ENCODE assay signal across 24 cellular contexts in genomic region chr16:2308089-2308962, GRCh38. TPM values are rescaled to one million over a fixed set of nuclear protein-coding genes. Genes with fewer than 3 reads are reported as not detected.
DNase-seq lines count a peak whose midpoint lies in the region; ATAC-seq and TF ChIP-seq lines count a peak whose summit lies in the region.
"Had no signal": no experiment of that assay in that cellular context is flagged by ENCODE, and none has a peak within 500 bp of the region (broad histone marks: within the 10 kb centered on the region; RNA-seq: fewer than 3 reads in every experiment).

No MANE protein-coding gene starts in this region.

- H3K4me3 ChIP-seq in coronary artery = no peak overlapping the region
- H3K4me3 ChIP-seq: A549 had no signal

- TF ChIP-seq CTCF in coronary artery (IDR thresholded peaks at IDR 0.05) = no peak

- ATAC-seq in sciatic nerve (peak; percentile 41), HG02678 (IDR thresholded peaks at IDR 0.05; ENCODE audit: unreplicated experiment) (no peak)
- ATAC-seq: A549; CD8-positive, alpha-beta T cell; Panc1 had no signal

- intact Hi-C loops in sciatic nerve (cut with DNase I) = no loop called here

- DNase-seq in NCI-H187 (lab: John Stamatoyannopoulos, UW) (peak; percentile 10 to 65), left kidney (ENCODE audit: low read depth, low spot score) (peak; percentile 10), sciatic nerve (ENCODE audit: low spot score) (no peak), AG08395 (ENCODE audit: low spot score) (no peak), COLO668 (lab: John Stamatoyannopoulos, UW; ENCODE audit: unreplicated experiment) (no peak), coronary artery (ENCODE audit: low spot score) (no peak)
- DNase-seq: CD8-positive, alpha-beta T cell; DMS 273 treated with DMSO at 0.1 percent for 48 hours; DND-41; GOT3; HCEC 1CT; Karpas-422; NCI-H1092; NCI-H1417 treated with DMSO at 0.1 percent for 48 hours; NCI-H1694 treated with DMSO at 0.1 percent for 48 hours; NCI-H446; NCI-H526; SHP77 had no signal

- no peak overlapping the region for H3K27ac ChIP-seq in coronary artery
- H3K27ac ChIP-seq: A549, C4-2B, HL-60, RWPE1 had no signal

RNA-seq across cellular contexts. Expression of gene ABCA3, which starts 32.2 kb away (rescaled TPM):
- total RNA-seq in sciatic nerve = 39.0 TPM

RNA-seq across cellular contexts. Expression of gene RNPS1, which starts 40.4 kb away (rescaled TPM):
- total RNA-seq in sciatic nerve = 103 TPM

RNA-seq across cellular contexts. Expression of gene ECI1, which starts 56.9 kb away (rescaled TPM):
- 37.6 TPM for total RNA-seq in sciatic nerve

Comparison
In these comparisons a context has a peak if more than half of its experiments do, and no peak if none do; other contexts are left out.
1. DNase-seq: peak in NCI-H187 (2 of 2) and left kidney (single experiment); none in sciatic nerve (single experiment), AG08395 (single experiment), COLO668 (single experiment) and coronary artery (single experiment).